In genomic region chr21:15856813-15857212, GRCh38 we compare ENCODE assay signal across 9 cellular contexts.
"Had no signal": no experiment of that assay in that cellular context is flagged by ENCODE, and none has a peak within 500 bp of the region (broad histone marks: within the 10 kb centered on the region; RNA-seq: fewer than 3 reads in every experiment).

No MANE protein-coding gene starts in this region.

- H3K27ac ChIP-seq: GM23248 had no signal

- ATAC-seq: GM23338, HCT116 had no signal

- H3K9ac ChIP-seq: GM23248 had no signal

- DNase-seq: GM23248, GOT3, H7, H9, HCEC 1CT, HFFc6 had no signal

- H3K4me3 ChIP-seq: GM23248, GM23338, HAP-1 had no signal

- H3K4me1 ChIP-seq: HAP-1 had no signal

- H2AFZ ChIP-seq: GM23248, GM23338 had no signal

- H3K9me3 ChIP-seq: HAP-1 had no signal

- H3K4me2 ChIP-seq: GM23338 had no signal
